9 cellular contexts compared by ENCODE assay signal in the genomic region with DNA sequence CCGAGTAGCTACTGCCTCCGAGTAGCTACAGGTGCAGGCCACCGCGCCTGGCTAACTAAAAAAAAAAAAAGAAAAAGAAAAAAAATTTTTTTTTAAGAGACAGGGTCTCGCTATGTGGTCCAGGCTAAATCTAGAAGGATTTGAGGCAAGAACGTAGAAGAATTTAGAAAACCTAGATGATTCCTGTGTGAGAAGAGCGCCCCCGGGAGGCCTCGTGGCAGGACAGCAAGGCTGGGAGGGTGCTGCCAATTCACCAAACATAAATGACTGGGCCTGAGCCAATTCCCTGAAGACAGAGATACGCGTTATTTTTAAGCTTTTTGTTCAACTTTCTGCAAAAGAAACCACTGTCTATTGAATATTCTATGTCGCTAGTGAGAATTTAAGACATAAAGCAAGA.
DNase-seq lines count a peak whose midpoint lies in the region; ATAC-seq and TF ChIP-seq lines count a peak whose summit lies in the region.
"Had no signal": no experiment of that assay in that cellular context is flagged by ENCODE, and none has a peak within 500 bp of the region (broad histone marks: within the 10 kb centered on the region; RNA-seq: fewer than 3 reads in every experiment).

No MANE protein-coding gene starts in this region.

- no peak overlapping the region for H3K4me3 Mint-ChIP-seq in activated T-helper 1 cell treated with anti-CD3 and anti-CD28 coated beads, Interleukin-12 subunit alpha, Interleukin-12 subunit beta, Interleukin-2, Interleukin-4 antibody, amounts not matched to agents 30 ng/mL and 10 ng/mL and 1 ng/mL, durations not matched to agents 14 hours and 24 hours and 36 hours

- H3K27me3 ChIP-seq in colonic mucosa, result no peaks in the 10 kb centered on the region

- no peaks in the 10 kb centered on the region for H3K4me1 ChIP-seq in colonic mucosa

- TF ChIP-seq CTCF in colonic mucosa (IDR thresholded peaks at IDR 0.05), result peak; percentile 44

- peaks cover 5% of the 10 kb centered on the region for H3K27me3 Mint-ChIP-seq in activated T-helper 1 cell treated with anti-CD3 and anti-CD28 coated beads, Interleukin-12 subunit alpha, Interleukin-12 subunit beta, Interleukin-2, Interleukin-4 antibody, amounts not matched to agents 30 ng/mL and 10 ng/mL and 1 ng/mL, durations not matched to agents 14 hours and 24 hours and 36 hours (ENCODE audit: insufficient read depth)

- no peak overlapping the region for H3K27ac Mint-ChIP-seq in activated T-helper 1 cell treated with anti-CD3 and anti-CD28 coated beads, Interleukin-12 subunit alpha, Interleukin-12 subunit beta, Interleukin-2, Interleukin-4 antibody, amounts not matched to agents 30 ng/mL and 10 ng/mL and 1 ng/mL, durations not matched to agents 14 hours and 24 hours and 36 hours

- peaks cover 4% of the 10 kb centered on the region for H3K4me1 Mint-ChIP-seq in activated T-helper 1 cell treated with anti-CD3 and anti-CD28 coated beads, Interleukin-12 subunit alpha, Interleukin-12 subunit beta, Interleukin-2, Interleukin-4 antibody, amounts not matched to agents 30 ng/mL and 10 ng/mL and 1 ng/mL, durations not matched to agents 14 hours and 24 hours and 36 hours (ENCODE audit: low read depth)

- no peaks in the 10 kb centered on the region for H3K9me3 ChIP-seq in colonic mucosa

- no peak overlapping the region for H3K4me3 ChIP-seq in colonic mucosa
- H3K4me3 ChIP-seq: SK-N-MC had no signal

- intact Hi-C loops in colonic mucosa (cut with DNase I), result no loop called here
- intact Hi-C loops in activated T-helper 1 cell treated with anti-CD3 and anti-CD28 coated beads, Interleukin-12 subunit alpha, Interleukin-12 subunit beta, Interleukin-2, Interleukin-4 antibody, amounts not matched to agents 30 ng/mL and 10 ng/mL and 1 ng/mL, durations not matched to agents 14 hours and 24 hours and 36 hours (cut with micrococcal nuclease), result no loop called here

- H3K36me3 ChIP-seq in colonic mucosa, result no peaks in the 10 kb centered on the region

- no peak overlapping the region for H3K9ac ChIP-seq in colonic mucosa (ENCODE audit: low read depth in 2 of 2, low read length in 2 of 2)

- no peaks in the 10 kb centered on the region for H3K9me3 Mint-ChIP-seq in activated T-helper 1 cell treated with anti-CD3 and anti-CD28 coated beads, Interleukin-12 subunit alpha, Interleukin-12 subunit beta, Interleukin-2, Interleukin-4 antibody, amounts not matched to agents 30 ng/mL and 10 ng/mL and 1 ng/mL, durations not matched to agents 14 hours and 24 hours and 36 hours

- no peak overlapping the region for H3K27ac ChIP-seq in colonic mucosa
- H3K27ac ChIP-seq: SK-N-MC had no signal

- no peaks in the 10 kb centered on the region for H3K36me3 Mint-ChIP-seq in activated T-helper 1 cell treated with anti-CD3 and anti-CD28 coated beads, Interleukin-12 subunit alpha, Interleukin-12 subunit beta, Interleukin-2, Interleukin-4 antibody, amounts not matched to agents 30 ng/mL and 10 ng/mL and 1 ng/mL, durations not matched to agents 14 hours and 24 hours and 36 hours (ENCODE audit: low read depth)

- ATAC-seq in GM21529 (IDR thresholded peaks at IDR 0.05; ENCODE audit: unreplicated experiment), result no peak
- no peak for ATAC-seq in HG03135 (IDR thresholded peaks at IDR 0.05; ENCODE audit: unreplicated experiment)

- peak; percentile 28 for DNase-seq in A172 (ENCODE audit: low spot score)
- DNase-seq in EL, result peak; percentile 23
- peak; percentile 8 for DNase-seq in NCI-H774 (lab: John Stamatoyannopoulos, UW)
- DNase-seq in colonic mucosa, result peak; percentile 33
- DNase-seq in activated T-helper 1 cell treated with anti-CD3 and anti-CD28 coated beads, Interleukin-12 subunit alpha, Interleukin-12 subunit beta, Interleukin-2, Interleukin-4 antibody, amounts not matched to agents 30 ng/mL and 10 ng/mL and 1 ng/mL, durations not matched to agents 14 hours and 24 hours and 36 hours (ENCODE audit: low spot score), result no peak
- no peak for DNase-seq in germinal center (ENCODE audit: low spot score)

Comparison
In these comparisons a context has a peak if more than half of its experiments do, and no peak if none do; other contexts are left out.
1. DNase-seq: peak in A172 (single experiment), EL (single experiment), NCI-H774 (single experiment) and colonic mucosa (single experiment); none in activated T-helper 1 cell treated with anti-CD3 and anti-CD28 coated beads, Interleukin-12 subunit alpha, Interleukin-12 subunit beta, Interleukin-2, Interleukin-4 antibody, amounts not matched to agents 30 ng/mL and 10 ng/mL and 1 ng/mL, durations not matched to agents 14 hours and 24 hours and 36 hours (single experiment) and germinal center (single experiment).